ENCODE assay signal across 24 cellular contexts in genomic region chr6:106411643-106412200, GRCh38. TPM values are rescaled to one million over a fixed set of nuclear protein-coding genes. Genes with fewer than 3 reads are reported as not detected.
A peak's percentile ranks its signal among the peaks of the same experiment; 100 is the strongest.
DNase-seq lines count a peak whose midpoint lies in the region; ATAC-seq and TF ChIP-seq lines count a peak whose summit lies in the region.
"Had no signal": no experiment of that assay in that cellular context is flagged by ENCODE, and none has a peak within 500 bp of the region (broad histone marks: within the 10 kb centered on the region; RNA-seq: fewer than 3 reads in every experiment).

No MANE protein-coding gene starts in this region.

- H3K27me3 Mint-ChIP-seq in progenitor cell of endocrine pancreas: peaks cover 6% of the 10 kb centered on the region

- no peaks in the 10 kb centered on the region for H3K36me3 ChIP-seq in H7 (replicated peaks; ENCODE audit: control insufficient read depth, insufficient read depth, low read length)
- H3K36me3 ChIP-seq: gastroesophageal sphincter, left lung, tibial artery had no signal

- peak overlapping the region; percentile 75 for H3K27ac Mint-ChIP-seq in progenitor cell of endocrine pancreas
- H3K27ac Mint-ChIP-seq: activated CD4-positive, alpha-beta memory T cell treated with anti-CD3 and anti-CD28 coated beads, Interleukin-2, amount 10 ng/mL, durations not matched to agents 7 days and 5 days; stimulated activated naive CD8-positive, alpha-beta T cell treated with anti-CD3 and anti-CD28 coated beads, Interleukin-15, Interleukin-2, amounts not matched to agents 100 ng/mL and 50 ng/mL, for 24 hours had no signal

- no peak overlapping the region for H3K4me3 Mint-ChIP-seq in progenitor cell of endocrine pancreas (ENCODE audit: low read depth)
- H3K4me3 Mint-ChIP-seq: activated CD4-positive, alpha-beta memory T cell treated with anti-CD3 and anti-CD28 coated beads, Interleukin-2, amount 10 ng/mL, durations not matched to agents 7 days and 5 days; stimulated activated naive CD8-positive, alpha-beta T cell treated with anti-CD3 and anti-CD28 coated beads, Interleukin-15, Interleukin-2, amounts not matched to agents 100 ng/mL and 50 ng/mL, for 24 hours had no signal

- ATAC-seq in esophagus mucosa (peak; percentile 31), GM18517 (IDR thresholded peaks at IDR 0.05; ENCODE audit: unreplicated experiment) (no peak)
- ATAC-seq: gastroesophageal sphincter, left lung had no signal

- peaks cover 12% of the 10 kb centered on the region for H3K9me3 Mint-ChIP-seq in progenitor cell of endocrine pancreas (ENCODE audit: low read depth)

- no peak overlapping the region for H3K4me3 ChIP-seq in H7 (ENCODE audit: insufficient read depth, low read depth, low read length)
- H3K4me3 ChIP-seq: gastroesophageal sphincter, GM23248, left lung, skin epidermis, tibial artery had no signal

- no peaks in the 10 kb centered on the region for H3K27me3 ChIP-seq in H7 (ENCODE audit: control insufficient read depth, insufficient read depth, low read length)
- H3K27me3 ChIP-seq: gastroesophageal sphincter, left lung, tibial artery had no signal

- peak; percentile 35 for DNase-seq in H7
- DNase-seq in NCI-H510A (lab: John Stamatoyannopoulos, UW): peak; percentile 6
- DNase-seq in progenitor cell of endocrine pancreas (ENCODE audit: low spot score, unreplicated experiment): no peak
- DNase-seq in globus pallidus (ENCODE audit: low spot score): no peak
- DNase-seq in activated naive CD4-positive, alpha-beta T cell treated with anti-CD3 and anti-CD28 coated beads, Interleukin-2, amount 50 U/mL, for 16 hours: no peak
- DNase-seq: activated CD4-positive, alpha-beta memory T cell treated with anti-CD3 and anti-CD28 coated beads, Interleukin-2, amount 10 ng/mL, durations not matched to agents 7 days and 5 days; activated CD4-positive, CD25-positive, alpha-beta regulatory T cell; activated naive CD4-positive, alpha-beta T cell treated with Interleukin-2 at 50 U/mL for 16 hours; activated T-cell treated with anti-CD3 and anti-CD28 coated beads for 4 hours; central memory CD4-positive, alpha-beta T cell; GM23248; KG1; left lung; midbrain; NCI-H187; NCI-H446 treated with DMSO at 0.1 percent for 48 hours; RPMI8226; SK-N-SH; tibial artery had no signal

- H3K36me3 Mint-ChIP-seq in progenitor cell of endocrine pancreas (ENCODE audit: insufficient read depth): no peaks in the 10 kb centered on the region

- peaks cover 5% of the 10 kb centered on the region for H3K4me1 Mint-ChIP-seq in progenitor cell of endocrine pancreas (ENCODE audit: low read depth)
- H3K4me1 Mint-ChIP-seq: activated CD4-positive, alpha-beta memory T cell treated with anti-CD3 and anti-CD28 coated beads, Interleukin-2, amount 10 ng/mL, durations not matched to agents 7 days and 5 days had no signal

- TF ChIP-seq CTCF in progenitor cell of endocrine pancreas (IDR thresholded peaks at IDR 0.05; ENCODE audit: unreplicated experiment): no peak

RNA-seq across cellular contexts. Expression of gene CRYBG1, which starts 51.2 kb away (rescaled TPM):
- total RNA-seq in H7 (2014; rRNA removed; shearing (Covaris generic)): 0.66 and 1.3 TPM in 2 replicates
- total RNA-seq in esophagus mucosa (124 TPM), progenitor cell of endocrine pancreas (3.0 and 3.4 TPM in 2 replicates)

Comparison
In these comparisons a context has a peak if more than half of its experiments do, and no peak if none do; other contexts are left out.
1. DNase-seq: peak in H7 (single experiment) and NCI-H510A (single experiment); none in progenitor cell of endocrine pancreas (single experiment), globus pallidus (single experiment) and activated naive CD4-positive, alpha-beta T cell treated with anti-CD3 and anti-CD28 coated beads, Interleukin-2, amount 50 U/mL, for 16 hours (single experiment).
2. RNA of gene CRYBG1, which starts 51.2 kb away (total RNA-seq): 124 TPM in esophagus mucosa (single experiment); 3.0 to 3.4 TPM in progenitor cell of endocrine pancreas and 0.66 to 1.3 TPM in H7; every median in the first group is over 10 times any median in the second.